Comparison of ENCODE assay signal across 10 cellular contexts in genomic region chr3:86245360-86245759, GRCh38.
DNase-seq lines count a peak whose midpoint lies in the region; ATAC-seq and TF ChIP-seq lines count a peak whose summit lies in the region.
"Had no signal": no experiment of that assay in that cellular context is flagged by ENCODE, and none has a peak within 500 bp of the region (broad histone marks: within the 10 kb centered on the region; RNA-seq: fewer than 3 reads in every experiment).

No MANE protein-coding gene starts in this region.

- in situ Hi-C loops in astrocyte of the spinal cord (cut with HindIII; ENCODE audit: low sequenced_read_pairs), result no loop called here

- peak; percentile 30 for TF ChIP-seq CTCF in astrocyte of the spinal cord (IDR thresholded peaks at IDR 0.05; ENCODE audit: low read depth, low read length)

- no peak overlapping the region for H3K4me3 ChIP-seq in astrocyte of the spinal cord (ENCODE audit: low read depth, low read length)

- ATAC-seq in HG03565 (IDR thresholded peaks at IDR 0.05; ENCODE audit: unreplicated experiment) (no peak), HG03196 (IDR thresholded peaks at IDR 0.05; ENCODE audit: unreplicated experiment) (no peak)

- DNase-seq in DMS114 treated with DMSO at 0.1 percent for 48 hours (lab: John Stamatoyannopoulos, UW; ENCODE audit: unreplicated experiment) (peak; percentile 100), NCI-H146 treated with DMSO at 0.1 percent for 48 hours (lab: John Stamatoyannopoulos, UW; ENCODE audit: unreplicated experiment) (peak; percentile 10), astrocyte of the spinal cord (ENCODE audit: low read depth, low spot score) (no peak), medulla oblongata (ENCODE audit: extremely low spot score) (peak; percentile 39)
- DNase-seq in activated naive CD4-positive, alpha-beta T cell (lab: John Stamatoyannopoulos, UW), result no peak
- DNase-seq in stimulated activated CD4-positive, alpha-beta T cell treated with anti-CD3 and anti-CD28 coated beads, Interleukin-4, amount 100 ng/mL, for 1 hour, result no peak
- DNase-seq: activated T-cell treated with anti-CD3 and anti-CD28 coated beads, Interleukin-2, amount 50 U/mL, for 24 hours; T-helper 9 cell had no signal

Comparison
In these comparisons a context has a peak if more than half of its experiments do, and no peak if none do; other contexts are left out.
1. DNase-seq: peak in DMS114 treated with DMSO at 0.1 percent for 48 hours (single experiment), NCI-H146 treated with DMSO at 0.1 percent for 48 hours (single experiment) and medulla oblongata (single experiment); none in astrocyte of the spinal cord (single experiment), activated naive CD4-positive, alpha-beta T cell (0 of 4) and stimulated activated CD4-positive, alpha-beta T cell treated with anti-CD3 and anti-CD28 coated beads, Interleukin-4, amount 100 ng/mL, for 1 hour (single experiment).